10 cellular contexts compared by ENCODE assay signal in the genomic region with DNA sequence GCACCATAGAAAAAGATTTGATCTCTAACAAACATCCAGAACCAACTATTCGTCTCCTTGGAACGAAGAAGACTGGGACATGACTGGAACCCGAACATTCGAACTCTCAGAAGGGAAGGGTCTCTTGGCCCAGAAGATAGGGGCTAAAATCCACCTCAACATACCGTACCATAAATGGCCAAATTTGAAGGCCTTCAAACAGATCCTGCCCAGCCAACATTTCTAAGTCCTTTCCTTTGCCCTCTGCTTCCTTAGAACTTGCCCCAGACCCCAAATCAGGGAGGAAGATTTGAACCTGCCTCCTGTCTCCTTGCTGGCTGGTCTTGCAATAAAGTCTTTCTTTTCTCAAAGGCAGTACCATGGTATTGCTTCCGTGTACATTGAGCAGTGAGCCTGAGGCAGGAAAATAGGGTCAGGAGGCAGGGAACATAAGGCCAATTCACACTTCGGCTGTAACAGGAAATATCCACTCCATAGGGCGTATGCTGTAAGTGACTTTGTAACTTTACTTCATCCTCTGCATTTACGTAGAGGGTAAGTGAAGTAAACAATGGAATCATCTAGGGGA. TPM values are rescaled to one million over a fixed set of nuclear protein-coding genes. Genes with fewer than 3 reads are reported as not detected.
DNase-seq lines count a peak whose midpoint lies in the region; ATAC-seq and TF ChIP-seq lines count a peak whose summit lies in the region.
"Had no signal": no experiment of that assay in that cellular context is flagged by ENCODE, and none has a peak within 500 bp of the region (broad histone marks: within the 10 kb centered on the region; RNA-seq: fewer than 3 reads in every experiment).

No MANE protein-coding gene starts in this region.

- H3K27ac Mint-ChIP-seq in brain = peak overlapping the region in 4 of 5 experiments; percentile 12 to 77 (median 48)

- no peak for ATAC-seq in activated T-cell treated with anti-CD3 and anti-CD28 coated beads, Interleukin-2, amount 50 U/mL, for 4 hours
- ATAC-seq in mucosa of descending colon = peak; percentile 44
- no peak for ATAC-seq in GM21825 (IDR thresholded peaks at IDR 0.05; ENCODE audit: unreplicated experiment)
- ATAC-seq in GM19397 (IDR thresholded peaks at IDR 0.05; ENCODE audit: unreplicated experiment) = no peak

- no peak for DNase-seq in activated T-cell treated with anti-CD3 and anti-CD28 coated beads, Interleukin-2, amount 50 U/mL, for 4 hours
- DNase-seq in activated T-cell treated with anti-CD3 and anti-CD28 coated beads, Interleukin-2, amount 50 U/mL, for 48 hours = no peak
- peak in 1 of 3 donors; percentile 29 for DNase-seq in mucosa of descending colon
- DNase-seq in tibial nerve (ENCODE audit: low spot score in 2 of 2) = no peak
- DNase-seq in MG63 = no peak
- DNase-seq: NCI-H2171 treated with DMSO at 0.1 percent for 48 hours; stimulated activated CD4-positive, alpha-beta T cell treated with anti-CD3 and anti-CD28 coated beads, Interleukin-4, amount 100 ng/mL, for 24 hours had no signal

- H3K36me3 ChIP-seq in mucosa of descending colon (ENCODE audit: low read depth) (no peaks in the 10 kb centered on the region), tibial nerve (no peaks in the 10 kb centered on the region), MG63 (peaks cover 8% of the 10 kb centered on the region)

- H3K9me3 Mint-ChIP-seq in activated T-cell treated with anti-CD3 and anti-CD28 coated beads, Interleukin-2, amount 50 U/mL, for 4 hours = no peaks in the 10 kb centered on the region
- no peaks in the 10 kb centered on the region for H3K9me3 Mint-ChIP-seq in brain

- TF ChIP-seq POLR2A in tibial nerve (IDR thresholded peaks at IDR 0.05) = no peak

- 70 to 74% methylated on average over 9 of the region's 9 CpGs for WGBS in tibial nerve, 2 donors

- no peak for TF ChIP-seq EP300 in tibial nerve (IDR thresholded peaks at IDR 0.05)

- TF ChIP-seq CTCF in brain (conservative IDR thresholded peaks at IDR 0.05) (no peak), mucosa of descending colon (IDR thresholded peaks at IDR 0.05) (no peak), tibial nerve (IDR thresholded peaks at IDR 0.05) (no peak)

- peak overlapping the region; percentile 94 to 99 (median 97) for H3K27ac ChIP-seq in tibial nerve

- intact Hi-C loops in mucosa of descending colon (cut with DNase I, micrococcal nuclease) = no loop called here

- peaks cover 4% of the 10 kb centered on the region for H3K4me1 Mint-ChIP-seq in activated T-cell treated with anti-CD3 and anti-CD28 coated beads, Interleukin-2, amount 50 U/mL, for 4 hours (ENCODE audit: low read depth)
- peaks cover 47% of the 10 kb centered on the region for H3K4me1 Mint-ChIP-seq in brain

- no peaks in the 10 kb centered on the region for H3K27me3 ChIP-seq in tibial nerve
- H3K27me3 ChIP-seq in MG63 = no peaks in the 10 kb centered on the region

- peaks cover 48% of the 10 kb centered on the region for H3K27me3 Mint-ChIP-seq in activated T-cell treated with anti-CD3 and anti-CD28 coated beads, Interleukin-2, amount 50 U/mL, for 4 hours (ENCODE audit: low read depth)
- H3K27me3 Mint-ChIP-seq in brain = peaks cover 19% of the 10 kb centered on the region

- H3K4me1 ChIP-seq in mucosa of descending colon (ENCODE audit: low read depth) = peaks cover 23% of the 10 kb centered on the region
- peaks cover 0 to 30% (median 15%) of the 10 kb centered on the region in 4 donors for H3K4me1 ChIP-seq in tibial nerve

- no peak overlapping the region for H3K4me3 ChIP-seq in mucosa of descending colon
- H3K4me3 ChIP-seq in tibial nerve = no peak overlapping the region
- H3K4me3 ChIP-seq in MG63 = no peak overlapping the region

- H3K4me3 Mint-ChIP-seq in activated T-cell treated with anti-CD3 and anti-CD28 coated beads, Interleukin-2, amount 50 U/mL, for 4 hours = peak overlapping the region; percentile 50
- peak overlapping the region; percentile 69 to 86 (median 74) for H3K4me3 Mint-ChIP-seq in brain

- no peaks in the 10 kb centered on the region for H3K36me3 Mint-ChIP-seq in activated T-cell treated with anti-CD3 and anti-CD28 coated beads, Interleukin-2, amount 50 U/mL, for 4 hours (ENCODE audit: insufficient read depth)
- no peaks in the 10 kb centered on the region for H3K36me3 Mint-ChIP-seq in brain

- H3K9me3 ChIP-seq in mucosa of descending colon (no peaks in the 10 kb centered on the region), tibial nerve (no peaks in the 10 kb centered on the region), MG63 (no peaks in the 10 kb centered on the region)

RNA-seq across cellular contexts. Expression of gene PXDC1, which starts 1.8 kb away (rescaled TPM):
- 1 to 10 TPM; 1.6 to 4.7 (median 2.2) TPM for total RNA-seq in activated T-cell treated with anti-CD3 and anti-CD28 coated beads, Interleukin-2, amount 50 U/mL, for 4 hours
- polyA plus RNA-seq in brain (ENCODE audit: insufficient read depth, low read depth, low replicate concordance) = 30.5 TPM
- total RNA-seq in mucosa of descending colon (10 to 100 TPM in 1 of 3 donors, 1 to 10 TPM in 2; 3.1 to 27.9 (median 9.2) TPM), tibial nerve (100 to 1,000 TPM in 3 of 4 donors, 10 to 100 TPM in 1; 93.6 to 174 (median 113) TPM)
- 67.9 and 71.9 TPM in 2 replicates for total RNA-seq in MG63 (2014; rRNA removed; shearing (Covaris generic); ENCODE audit: low replicate concordance)
